23 cellular contexts compared by ENCODE assay signal in the genomic region with DNA sequence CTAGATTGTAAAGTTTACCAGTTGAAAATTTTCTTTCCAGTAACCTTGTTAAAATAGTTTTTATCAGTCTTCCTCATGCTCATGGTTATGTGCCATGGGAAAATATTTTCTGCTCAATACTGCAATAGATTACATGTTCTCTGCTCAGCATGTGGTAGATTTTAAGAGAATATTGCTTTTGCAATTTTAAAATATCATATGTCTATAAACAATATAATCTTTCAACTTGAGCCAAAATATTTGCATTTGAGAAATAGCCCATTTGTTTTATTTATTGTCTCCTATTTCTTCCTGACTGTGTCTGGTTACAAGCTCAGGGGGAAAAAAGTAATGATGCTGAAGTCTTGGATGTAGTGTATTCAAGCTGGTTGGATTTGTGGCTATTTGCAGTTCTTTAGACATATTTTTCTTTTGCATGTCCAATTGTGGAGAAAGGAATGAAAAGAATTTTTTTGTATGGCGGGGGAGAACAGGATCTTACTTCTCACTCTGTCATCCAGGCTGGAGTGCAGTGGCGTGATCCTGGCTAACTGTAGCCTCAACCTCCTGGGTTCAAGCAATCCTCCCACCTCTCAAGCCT.
DNase-seq lines count a peak whose midpoint lies in the region; ATAC-seq, FAIRE-seq and TF ChIP-seq lines count a peak whose summit lies in the region.
"Had no signal": no experiment of that assay in that cellular context is flagged by ENCODE, and none has a peak within 500 bp of the region (broad histone marks: within the 10 kb centered on the region; RNA-seq: fewer than 3 reads in every experiment).

No MANE protein-coding gene starts in this region.

- no peak overlapping the region for H2AFZ ChIP-seq in astrocyte (ENCODE audit: low read depth, low read length)

- intact Hi-C loops in esophagus squamous epithelium (cut with DNase I): no loop called here

- no peak for TF ChIP-seq POLR2A in esophagus squamous epithelium (IDR thresholded peaks at IDR 0.05)

- H3K9me3 ChIP-seq in astrocyte (ENCODE audit: insufficient read depth, low read depth, low read length) (no peaks in the 10 kb centered on the region), esophagus squamous epithelium (no peaks in the 10 kb centered on the region)
- H3K9me3 ChIP-seq: BLaER1, HAP-1, thyroid gland had no signal

- no peaks in the 10 kb centered on the region for H3K79me2 ChIP-seq in astrocyte (ENCODE audit: insufficient read depth, low read length)

- H3K36me3 ChIP-seq in astrocyte (ENCODE audit: insufficient read depth, low read length) (no peaks in the 10 kb centered on the region), esophagus squamous epithelium (no peaks in the 10 kb centered on the region)
- H3K36me3 ChIP-seq: BLaER1, HAP-1, thyroid gland had no signal

- H3K4me3 ChIP-seq in astrocyte (ENCODE audit: insufficient read depth, low read depth, low read length): no peak overlapping the region
- H3K4me3 ChIP-seq in skeletal muscle cell (ENCODE audit: low read depth, low read length): no peak overlapping the region
- H3K4me3 ChIP-seq in esophagus squamous epithelium: no peak overlapping the region
- H3K4me3 ChIP-seq: BLaER1, HAP-1, K562, thyroid gland had no signal

- H3K4me3 Mint-ChIP-seq in astrocyte (ENCODE audit: unreplicated experiment): no peak overlapping the region
- H3K4me3 Mint-ChIP-seq: activated naive CD8-positive, alpha-beta T cell treated with anti-CD3 and anti-CD28 coated beads for 36 hours; activated T-helper 1 cell treated with anti-CD3 and anti-CD28 coated beads, Interleukin-12 subunit alpha, Interleukin-12 subunit beta, Interleukin-2, Interleukin-4 antibody, amounts not matched to agents 30 ng/mL and 10 ng/mL and 1 ng/mL, durations not matched to agents 14 hours and 24 hours and 36 hours; stimulated activated naive B cell treated with anti-CD40 and anti-IgM and Interleukin-4, amounts not matched to agents 10 μg/mL and 1 μg/mL and 100 μg/mL, for 72 hours had no signal

- no peak overlapping the region for H3K27ac ChIP-seq in astrocyte (ENCODE audit: low read depth, low read length)
- no peak overlapping the region for H3K27ac ChIP-seq in esophagus squamous epithelium
- H3K27ac ChIP-seq: BLaER1, dorsolateral prefrontal cortex, epithelial cell of prostate, thyroid gland had no signal

- peaks cover 4% of the 10 kb centered on the region for H3K36me3 Mint-ChIP-seq in astrocyte (ENCODE audit: low read depth, unreplicated experiment)
- H3K36me3 Mint-ChIP-seq: activated naive CD8-positive, alpha-beta T cell treated with anti-CD3 and anti-CD28 coated beads for 36 hours; stimulated activated naive B cell treated with anti-CD40 and anti-IgM and Interleukin-4, amounts not matched to agents 10 μg/mL and 1 μg/mL and 100 μg/mL, for 72 hours had no signal

- WGBS in esophagus squamous epithelium, 2 donors: 51 to 60% methylated on average over 2 of the region's 2 CpGs

- H3K27me3 Mint-ChIP-seq in astrocyte (ENCODE audit: low read depth, unreplicated experiment): no peaks in the 10 kb centered on the region
- H3K27me3 Mint-ChIP-seq: activated naive CD8-positive, alpha-beta T cell treated with anti-CD3 and anti-CD28 coated beads for 36 hours; stimulated activated naive B cell treated with anti-CD40 and anti-IgM and Interleukin-4, amounts not matched to agents 10 μg/mL and 1 μg/mL and 100 μg/mL, for 72 hours had no signal

- peak overlapping the region; percentile 28 for H3K4me2 ChIP-seq in astrocyte (ENCODE audit: low read length)
- H3K4me2 ChIP-seq: BLaER1 had no signal

- no peaks in the 10 kb centered on the region for H4K20me1 ChIP-seq in astrocyte (ENCODE audit: insufficient read depth, low read length)
- H4K20me1 ChIP-seq: BLaER1 had no signal

- peaks cover 12% of the 10 kb centered on the region for H3K9me3 Mint-ChIP-seq in astrocyte (ENCODE audit: unreplicated experiment)
- H3K9me3 Mint-ChIP-seq: activated naive CD8-positive, alpha-beta T cell treated with anti-CD3 and anti-CD28 coated beads for 36 hours; stimulated activated naive B cell treated with anti-CD40 and anti-IgM and Interleukin-4, amounts not matched to agents 10 μg/mL and 1 μg/mL and 100 μg/mL, for 72 hours had no signal

- no peak for ATAC-seq in HG03342 (IDR thresholded peaks at IDR 0.05; ENCODE audit: unreplicated experiment)
- ATAC-seq in HG03045 (IDR thresholded peaks at IDR 0.05; ENCODE audit: unreplicated experiment): no peak
- ATAC-seq: activated CD4-positive, CD25-positive, alpha-beta regulatory T cell treated with anti-CD3 and anti-CD28 coated beads, Interleukin-2, amount 50 U/mL, for 24 hours; K562; right cardiac atrium; stimulated activated naive B cell treated with anti-CD40 and anti-IgM and Interleukin-4, amounts not matched to agents 10 μg/mL and 1 μg/mL and 100 μg/mL, for 72 hours had no signal

- H3K9ac ChIP-seq in astrocyte (ENCODE audit: low read length): no peak overlapping the region
- H3K9ac ChIP-seq: BLaER1 had no signal

- H3K27me3 ChIP-seq in astrocyte (ENCODE audit: insufficient read depth, low read length) (no peaks in the 10 kb centered on the region), esophagus squamous epithelium (no peaks in the 10 kb centered on the region)
- H3K27me3 ChIP-seq: BLaER1, dorsolateral prefrontal cortex, thyroid gland had no signal

- DNase-seq in EL (peak; percentile 6), astrocyte (ENCODE audit: low read depth) (peak; percentile 76), fibroblast of peridontal ligament (ENCODE audit: extremely low read depth) (peak; percentile 86), skeletal muscle cell (ENCODE audit: low read depth) (peak; percentile 15), NCI-H1092 (lab: John Stamatoyannopoulos, UW) (no peak), esophagus squamous epithelium (lab: John Stamatoyannopoulos, UW) (no peak)
- DNase-seq: activated naive CD8-positive, alpha-beta T cell treated with anti-CD3 and anti-CD28 coated beads for 36 hours; dorsolateral prefrontal cortex; MV-4-11; NCI-H1930; right cardiac atrium; stimulated activated naive B cell treated with anti-CD40 and anti-IgM and Interleukin-4, amounts not matched to agents 10 μg/mL and 1 μg/mL and 100 μg/mL, for 72 hours; T-helper 9 cell; thyroid gland had no signal

- H3K27ac Mint-ChIP-seq in astrocyte (ENCODE audit: unreplicated experiment): peak overlapping the region; percentile 75
- H3K27ac Mint-ChIP-seq: activated naive CD8-positive, alpha-beta T cell treated with anti-CD3 and anti-CD28 coated beads for 36 hours; activated T-helper 1 cell treated with anti-CD3 and anti-CD28 coated beads, Interleukin-12 subunit alpha, Interleukin-12 subunit beta, Interleukin-2, Interleukin-4 antibody, amounts not matched to agents 30 ng/mL and 10 ng/mL and 1 ng/mL, durations not matched to agents 14 hours and 24 hours and 36 hours; stimulated activated naive B cell treated with anti-CD40 and anti-IgM and Interleukin-4, amounts not matched to agents 10 μg/mL and 1 μg/mL and 100 μg/mL, for 72 hours had no signal

- peaks cover 6% of the 10 kb centered on the region for H3K4me1 ChIP-seq in astrocyte (ENCODE audit: insufficient read depth, low read length)
- H3K4me1 ChIP-seq in esophagus squamous epithelium: no peaks in the 10 kb centered on the region
- H3K4me1 ChIP-seq: HAP-1, thyroid gland had no signal

- H3K4me1 Mint-ChIP-seq in astrocyte (ENCODE audit: low read depth, unreplicated experiment): peaks cover 27% of the 10 kb centered on the region
- H3K4me1 Mint-ChIP-seq: activated naive CD8-positive, alpha-beta T cell treated with anti-CD3 and anti-CD28 coated beads for 36 hours; stimulated activated naive B cell treated with anti-CD40 and anti-IgM and Interleukin-4, amounts not matched to agents 10 μg/mL and 1 μg/mL and 100 μg/mL, for 72 hours had no signal

- TF ChIP-seq CTCF in astrocyte (IDR thresholded peaks at IDR 0.05; ENCODE audit: insufficient read depth, low read depth, low read length) (no peak), esophagus squamous epithelium (IDR thresholded peaks at IDR 0.05) (no peak)

- FAIRE-seq in astrocyte (lab: Jason Lieb, UNC): peak; percentile 62
- FAIRE-seq: GM12891, K562 had no signal

Comparison
In these comparisons a context has a peak if more than half of its experiments do, and no peak if none do; other contexts are left out.
1. DNase-seq: peak in EL (single experiment), astrocyte (single experiment), fibroblast of peridontal ligament (single experiment) and skeletal muscle cell (single experiment); none in NCI-H1092 (single experiment) and esophagus squamous epithelium (single experiment).